ENCODE assay signal across 9 cellular contexts in genomic region chr1:2786329-2787162, GRCh38. TPM values are rescaled to one million over a fixed set of nuclear protein-coding genes. Genes with fewer than 3 reads are reported as not detected.
DNase-seq lines count a peak whose midpoint lies in the region; ATAC-seq, FAIRE-seq and TF ChIP-seq lines count a peak whose summit lies in the region.
"Had no signal": no experiment of that assay in that cellular context is flagged by ENCODE, and none has a peak within 500 bp of the region (broad histone marks: within the 10 kb centered on the region; RNA-seq: fewer than 3 reads in every experiment).

No MANE protein-coding gene starts in this region.

- H3K27ac Mint-ChIP-seq in activated naive CD4-positive, alpha-beta T cell treated with anti-CD3 and anti-CD28 coated beads for 36 hours, result no peak overlapping the region

- peaks cover 3% of the 10 kb centered on the region for H3K36me3 Mint-ChIP-seq in activated naive CD4-positive, alpha-beta T cell treated with anti-CD3 and anti-CD28 coated beads for 36 hours (ENCODE audit: low read depth)

- no peak overlapping the region for H3K4me3 Mint-ChIP-seq in activated naive CD4-positive, alpha-beta T cell treated with anti-CD3 and anti-CD28 coated beads for 36 hours

- peaks cover 28% of the 10 kb centered on the region for H3K27me3 Mint-ChIP-seq in activated naive CD4-positive, alpha-beta T cell treated with anti-CD3 and anti-CD28 coated beads for 36 hours (ENCODE audit: low read depth)

- peaks cover 6% of the 10 kb centered on the region for H3K9me3 ChIP-seq in SJCRH30 (replicated peaks)

- H3K4me1 ChIP-seq in SJCRH30, result no peaks in the 10 kb centered on the region

- DNase-seq in GM12891 (ENCODE audit: insufficient read length, low spot score) (peak; percentile 81), SJCRH30 (peak; percentile 48 to 60), left kidney (ENCODE audit: low read depth, low spot score) (peak; percentile 69), NCI-H1930 (lab: John Stamatoyannopoulos, UW) (no peak), AG08396 (ENCODE audit: low spot score) (no peak)
- DNase-seq in activated naive CD4-positive, alpha-beta T cell treated with anti-CD3 and anti-CD28 coated beads for 36 hours, result peak; percentile 80
- DNase-seq in stimulated activated CD8-positive, alpha-beta memory T cell treated with anti-CD3 and anti-CD28 coated beads, Interleukin-15, amount 100 ng/mL, for 1 hour (ENCODE audit: low read depth), result peak; percentile 65

- H3K4me1 Mint-ChIP-seq in activated naive CD4-positive, alpha-beta T cell treated with anti-CD3 and anti-CD28 coated beads for 36 hours (ENCODE audit: low read depth), result no peaks in the 10 kb centered on the region

- ATAC-seq in GM18909 (IDR thresholded peaks at IDR 0.05; ENCODE audit: poor library complexity, unreplicated experiment), result no peak

- CTCF ChIA-PET in activated naive CD4-positive, alpha-beta T cell treated with anti-CD3 and anti-CD28 coated beads for 36 hours (lab: Charles Lee), result interaction anchor here (1.0 to 1.3 kb wide), 2 partner anchors 11 to 14 kb away, joined by 3 to 4 read pairs; no protein-coding TSS in a partner anchor

- no peak overlapping the region for H3K27ac ChIP-seq in SJCRH30

- no peak overlapping the region for H3K4me3 ChIP-seq in SJCRH30

- H3K27me3 ChIP-seq in SJCRH30, result peaks cover 3% of the 10 kb centered on the region; the same call in 1 of the 2 replicates

- intact Hi-C loops in activated naive CD4-positive, alpha-beta T cell treated with anti-CD3 and anti-CD28 coated beads for 36 hours (cut with micrococcal nuclease), result loop anchor here (2.0 kb wide), 1 partner anchor 232 kb away; no protein-coding TSS in a partner anchor

- TF ChIP-seq POLR2A in GM12891 (IDR thresholded peaks at IDR 0.05; ENCODE audit: low read depth, low read length), result no peak

- H3K36me3 ChIP-seq in SJCRH30, result no peaks in the 10 kb centered on the region

- H3K9me3 Mint-ChIP-seq in activated naive CD4-positive, alpha-beta T cell treated with anti-CD3 and anti-CD28 coated beads for 36 hours, result peaks cover 11% of the 10 kb centered on the region

- peak; percentile 31 for FAIRE-seq in GM12891 (lab: Jason Lieb, UNC)
- FAIRE-seq: islet of Langerhans had no signal

TF ChIP-seq in GM12891, 5 proteins besides CTCF, POLR2A, EP300 and RAD21:
- TF ChIP-seq PAX5 (IDR thresholded peaks at IDR 0.05; ENCODE audit: insufficient read depth, low read length, severe bottlenecking) (no peak), SPI1 (IDR thresholded peaks at IDR 0.05; ENCODE audit: low read depth, low read length) (no peak), POU2F2 (IDR thresholded peaks at IDR 0.05; ENCODE audit: low read depth, low read length) (no peak), TAF1 (IDR thresholded peaks at IDR 0.05; ENCODE audit: low read depth, low read length) (no peak), POLR2AphosphoS5 (IDR thresholded peaks at IDR 0.05; ENCODE audit: low read depth, low read length) (no peak)

RNA-seq across cellular contexts. Expression of gene TTC34, which starts 14.9 kb away (rescaled TPM):
- 0.23 TPM for polyA plus RNA-seq in GM12891 (2012; ENCODE audit: low read depth, missing spikeins)
- 0.33 and 0.38 TPM in 2 replicates for total RNA-seq in SJCRH30 (2014; rRNA removed; shearing (Covaris generic))
- 1 to 10 TPM in 1 of 2 experiments, under 1 TPM in 1; 0.91 to 1.1 TPM for total RNA-seq in activated naive CD4-positive, alpha-beta T cell treated with anti-CD3 and anti-CD28 coated beads for 36 hours

Comparison
In these comparisons a context has a peak if more than half of its experiments do, and no peak if none do; other contexts are left out.
1. DNase-seq: peak in GM12891 (single experiment), SJCRH30 (2 of 2), activated naive CD4-positive, alpha-beta T cell treated with anti-CD3 and anti-CD28 coated beads for 36 hours (single experiment), left kidney (single experiment) and stimulated activated CD8-positive, alpha-beta memory T cell treated with anti-CD3 and anti-CD28 coated beads, Interleukin-15, amount 100 ng/mL, for 1 hour (single experiment); none in NCI-H1930 (0 of 2) and AG08396 (single experiment).